ENCODE assay signal across 15 cellular contexts in the genomic region with DNA sequence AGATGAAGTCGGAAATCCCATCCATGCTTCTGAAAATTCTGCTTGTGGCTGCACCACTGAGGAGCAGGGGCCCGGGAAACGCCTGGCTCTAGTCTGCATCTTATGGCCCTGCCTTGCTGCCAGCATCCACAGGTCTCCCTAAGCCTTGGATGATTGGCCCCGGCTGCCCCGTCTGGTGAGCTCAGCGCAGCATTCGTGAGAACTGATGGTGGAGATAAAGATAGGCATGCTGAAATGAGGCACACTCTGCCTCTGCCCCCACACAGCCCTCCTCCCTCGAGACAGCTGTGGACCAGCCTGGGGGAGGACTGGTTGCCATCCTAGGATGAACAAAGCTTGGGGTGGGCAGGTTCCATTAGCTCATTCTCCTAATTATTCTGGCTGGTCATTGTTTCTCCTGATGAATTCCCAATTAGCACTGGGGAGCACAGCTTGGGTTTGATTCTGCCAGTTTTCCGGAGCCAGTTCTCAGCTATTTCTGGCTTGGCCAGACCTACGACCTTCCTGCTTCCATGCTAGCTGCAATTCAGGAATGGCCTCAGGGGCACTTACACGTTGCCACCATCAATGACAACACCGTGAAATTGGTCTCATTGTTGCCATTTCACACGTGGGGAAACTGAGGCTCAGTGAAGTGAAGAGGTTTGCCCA.
DNase-seq lines count a peak whose midpoint lies in the region; ATAC-seq, FAIRE-seq and TF ChIP-seq lines count a peak whose summit lies in the region.
"Had no signal": no experiment of that assay in that cellular context is flagged by ENCODE, and none has a peak within 500 bp of the region (broad histone marks: within the 10 kb centered on the region; RNA-seq: fewer than 3 reads in every experiment).

No MANE protein-coding gene starts in this region.

- H3K4me3 ChIP-seq in HepG2 (replicated peaks in 1 of 3; ENCODE audit: insufficient read depth in 1 of 3, low read depth in 2 of 3, low read length in 3 of 3) (peak overlapping the region; percentile 3 to 49 (median 17); a peak in 3 of 6 replicates), suprapubic skin (no peak overlapping the region)

- no peaks in the 10 kb centered on the region for H3K27me3 Mint-ChIP-seq in activated T-cell treated with anti-CD3 and anti-CD28 coated beads, Interleukin-2, amount 50 U/mL, for 24 hours
- H3K27me3 Mint-ChIP-seq in activated T-helper 2 cell treated with anti-CD3 and anti-CD28 coated beads, Interferon-gamma antibody, Interleukin-2, Interleukin-4, amounts not matched to agents 10 μg/mL and 5 μg/mL and 100 μg/mL, durations not matched to agents 14 hours and 24 hours and 36 hours (ENCODE audit: low read depth): no peaks in the 10 kb centered on the region
- H3K27me3 Mint-ChIP-seq: activated CD8-positive, alpha-beta T cell treated with anti-CD3 and anti-CD28 coated beads for 36 hours had no signal

- no peak for TF ChIP-seq POLR2A in HepG2 (IDR thresholded peaks at IDR 0.05; ENCODE audit: insufficient read depth in 1 of 2, low read depth in 2 of 2, low read length in 2 of 2)
- TF ChIP-seq POLR2A in suprapubic skin (IDR thresholded peaks at IDR 0.05): no peak

- peak; percentile 3; the same call in 1 of the 3 replicates for ATAC-seq in HepG2
- ATAC-seq: activated CD8-positive, alpha-beta T cell treated with anti-CD3 and anti-CD28 coated beads for 36 hours had no signal

- peak overlapping the region; percentile 77 for H3K4me2 ChIP-seq in HepG2 (ENCODE audit: low read depth, low read length)

- H3K27me3 ChIP-seq in HepG2 (ENCODE audit: control insufficient read depth in 1 of 2, insufficient read depth in 2 of 2, low read length in 2 of 2): no peaks in the 10 kb centered on the region
- H3K27me3 ChIP-seq in suprapubic skin: no peaks in the 10 kb centered on the region

- CTCF ChIA-PET in HepG2 (lab: Yijun Ruan, JAX; ENCODE audit: low intra/inter-chr PET ratio, low total read pairs): no interaction called here

- H4K20me1 ChIP-seq in HepG2 (ENCODE audit: insufficient read depth, low read length): no peaks in the 10 kb centered on the region

- no peak for TF ChIP-seq EP300 in HepG2 (IDR thresholded peaks at IDR 0.05; ENCODE audit: low read depth in 2 of 2, low read length in 2 of 2)
- no peak for TF ChIP-seq EP300 in HepG2 (CRISPR knock-in tag; IDR thresholded peaks at IDR 0.05; ENCODE audit: borderline replicate concordance)
- no peak for TF ChIP-seq EP300 in suprapubic skin (IDR thresholded peaks at IDR 0.05)

- H3K36me3 Mint-ChIP-seq in activated T-cell treated with anti-CD3 and anti-CD28 coated beads, Interleukin-2, amount 50 U/mL, for 24 hours (ENCODE audit: low read depth): no peaks in the 10 kb centered on the region
- H3K36me3 Mint-ChIP-seq in activated T-helper 2 cell treated with anti-CD3 and anti-CD28 coated beads, Interferon-gamma antibody, Interleukin-2, Interleukin-4, amounts not matched to agents 10 μg/mL and 5 μg/mL and 100 μg/mL, durations not matched to agents 14 hours and 24 hours and 36 hours (ENCODE audit: low read depth): no peaks in the 10 kb centered on the region
- H3K36me3 Mint-ChIP-seq: natural killer cell treated with Interleukin-12 subunit alpha and Interleukin-12 subunit beta and Interleukin-15 and Interleukin-18, amount 100 ng/mL, for 72 hours had no signal

- intact Hi-C loops in HepG2 (cut with micrococcal nuclease; ENCODE audit: unreplicated experiment): loop anchor here (2.0 to 10.0 kb wide), 3 partner anchors 19 to 141 kb away; partner anchors contain the start of gene CPEB4
- intact Hi-C loops in activated T-helper 2 cell treated with anti-CD3 and anti-CD28 coated beads, Interferon-gamma antibody, Interleukin-2, Interleukin-4, amounts not matched to agents 10 μg/mL and 5 μg/mL and 100 μg/mL, durations not matched to agents 14 hours and 24 hours and 36 hours (cut with micrococcal nuclease): no loop called here

- TF ChIP-seq CTCF in HepG2 (CRISPR knock-in tag; IDR thresholded peaks at IDR 0.05) (no peak), suprapubic skin (IDR thresholded peaks at IDR 0.05) (no peak)

- H3K4me1 ChIP-seq in HepG2 (ENCODE audit: insufficient read depth, low read length) (peaks cover 85% of the 10 kb centered on the region), suprapubic skin (peaks cover 16% of the 10 kb centered on the region)

- no peaks in the 10 kb centered on the region for H3K36me3 ChIP-seq in HepG2 (replicated peaks in 1 of 2; ENCODE audit: control insufficient read depth in 1 of 2, insufficient read depth in 2 of 2, low read length in 2 of 2)
- H3K36me3 ChIP-seq in suprapubic skin: no peaks in the 10 kb centered on the region

- in situ Hi-C loops in HepG2 (cut with HindIII; ENCODE audit: extremely low pct_ligation_motif_present, low pct_unique_long_range_greater_than_20kb): no loop called here

- H3K9me3 Mint-ChIP-seq in activated T-cell treated with anti-CD3 and anti-CD28 coated beads, Interleukin-2, amount 50 U/mL, for 24 hours: peaks cover 4% of the 10 kb centered on the region
- H3K9me3 Mint-ChIP-seq in activated T-helper 2 cell treated with anti-CD3 and anti-CD28 coated beads, Interferon-gamma antibody, Interleukin-2, Interleukin-4, amounts not matched to agents 10 μg/mL and 5 μg/mL and 100 μg/mL, durations not matched to agents 14 hours and 24 hours and 36 hours: no peaks in the 10 kb centered on the region
- H3K9me3 Mint-ChIP-seq: natural killer cell treated with Interleukin-12 subunit alpha and Interleukin-12 subunit beta and Interleukin-15 and Interleukin-18, amount 100 ng/mL, for 72 hours had no signal

- H3K27ac ChIP-seq in HepG2 (ENCODE audit: extremely low read length, insufficient read depth, low read length) (peak overlapping the region; percentile 69), suprapubic skin (peak overlapping the region; percentile 47)
- H3K27ac ChIP-seq: 22Rv1 had no signal

- no peak overlapping the region for H3K4me3 Mint-ChIP-seq in activated T-cell treated with anti-CD3 and anti-CD28 coated beads, Interleukin-2, amount 50 U/mL, for 24 hours
- H3K4me3 Mint-ChIP-seq in activated T-helper 2 cell treated with anti-CD3 and anti-CD28 coated beads, Interferon-gamma antibody, Interleukin-2, Interleukin-4, amounts not matched to agents 10 μg/mL and 5 μg/mL and 100 μg/mL, durations not matched to agents 14 hours and 24 hours and 36 hours (ENCODE audit: low read depth): no peak overlapping the region
- H3K4me3 Mint-ChIP-seq: activated CD8-positive, alpha-beta T cell treated with anti-CD3 and anti-CD28 coated beads for 36 hours; natural killer cell treated with Interleukin-12 subunit alpha and Interleukin-12 subunit beta and Interleukin-15 and Interleukin-18, amount 100 ng/mL, for 72 hours; T-helper 1 cell treated with Interleukin-12 subunit alpha and Interleukin-12 subunit beta and Interleukin-4 antibody, amounts not matched to agents 30 μg/mL and 1 μg/mL, for 36 hours had no signal

- no peak overlapping the region for H2AFZ ChIP-seq in HepG2 (ENCODE audit: low read length)

- no peaks in the 10 kb centered on the region for H3K9me3 ChIP-seq in HepG2 (ENCODE audit: low read length)
- H3K9me3 ChIP-seq in suprapubic skin: no peaks in the 10 kb centered on the region

- peaks cover 12% of the 10 kb centered on the region for H3K4me1 Mint-ChIP-seq in activated T-cell treated with anti-CD3 and anti-CD28 coated beads, Interleukin-2, amount 50 U/mL, for 24 hours (ENCODE audit: low read depth)
- peaks cover 10% of the 10 kb centered on the region for H3K4me1 Mint-ChIP-seq in activated T-helper 2 cell treated with anti-CD3 and anti-CD28 coated beads, Interferon-gamma antibody, Interleukin-2, Interleukin-4, amounts not matched to agents 10 μg/mL and 5 μg/mL and 100 μg/mL, durations not matched to agents 14 hours and 24 hours and 36 hours (ENCODE audit: low read depth)

- POLR2A ChIA-PET in HepG2 (lab: Yijun Ruan, JAX): interaction anchor here (1.1 to 5.1 kb wide), 18 partner anchors 19 to 497 kb away, joined by 3 to 45 read pairs (median 10); partner anchors contain the start of genes CPEB4 and STC2

- FAIRE-seq in HepG2 (lab: Jason Lieb, UNC): no peak

- H3K9ac ChIP-seq in HepG2 (ENCODE audit: insufficient read depth, low read depth, low read length): peak overlapping the region; percentile 23

- TF ChIP-seq RAD21 in HepG2 (CRISPR knock-in tag; IDR thresholded peaks at IDR 0.05): no peak

- WGBS in HepG2 (ENCODE audit: low lambda C conversion rate): 19% methylated on average over 13 of the region's 13 CpGs
- 54% methylated on average over 13 of the region's 13 CpGs for WGBS in suprapubic skin

- DNase-seq in DMS 273 (lab: John Stamatoyannopoulos, UW; ENCODE audit: unreplicated experiment) (peak; percentile 55), DMS 273 treated with DMSO at 0.1 percent for 48 hours (lab: John Stamatoyannopoulos, UW) (no peak), astrocyte of the hippocampus (ENCODE audit: low read depth, low spot score) (peak; percentile 72), HepG2 (ENCODE audit: low spot score) (peak; percentile 31), suprapubic skin (ENCODE audit: low spot score in 2 of 2) (no peak), midbrain (lab: John Stamatoyannopoulos, UW) (no peak)
- DNase-seq in activated T-cell treated with anti-CD3 and anti-CD28 coated beads, Interleukin-2, amount 50 U/mL, for 24 hours: no peak
- DNase-seq in activated T-helper 2 cell treated with anti-CD3 and anti-CD28 coated beads, Interferon-gamma antibody, Interleukin-2, Interleukin-4, amounts not matched to agents 10 μg/mL and 5 μg/mL and 100 μg/mL, durations not matched to agents 14 hours and 24 hours and 36 hours (ENCODE audit: low spot score): no peak
- DNase-seq: activated CD8-positive, alpha-beta T cell treated with anti-CD3 and anti-CD28 coated beads for 36 hours; DMS53; NK-92 treated with Interleukin-12 subunit alpha and Interleukin-12 subunit beta, amount 100 ng/mL, for 24 hours; stimulated activated naive CD4-positive, alpha-beta T cell had no signal

- H3K27ac Mint-ChIP-seq in activated T-cell treated with anti-CD3 and anti-CD28 coated beads, Interleukin-2, amount 50 U/mL, for 24 hours: no peak overlapping the region
- H3K27ac Mint-ChIP-seq in activated T-helper 2 cell treated with anti-CD3 and anti-CD28 coated beads, Interferon-gamma antibody, Interleukin-2, Interleukin-4, amounts not matched to agents 10 μg/mL and 5 μg/mL and 100 μg/mL, durations not matched to agents 14 hours and 24 hours and 36 hours: no peak overlapping the region
- H3K27ac Mint-ChIP-seq: activated CD8-positive, alpha-beta T cell treated with anti-CD3 and anti-CD28 coated beads for 36 hours; natural killer cell treated with Interleukin-12 subunit alpha and Interleukin-12 subunit beta and Interleukin-15 and Interleukin-18, amount 100 ng/mL, for 72 hours; T-helper 1 cell treated with Interleukin-12 subunit alpha and Interleukin-12 subunit beta and Interleukin-4 antibody, amounts not matched to agents 30 μg/mL and 1 μg/mL, for 36 hours had no signal

- BruUV-seq in HepG2 (replicated peaks; lab: Mats Ljungman, UMichigan): no TSS peak

- H3K79me2 ChIP-seq in HepG2 (ENCODE audit: insufficient read depth, low read length): no peaks in the 10 kb centered on the region

TF ChIP-seq in HepG2, 621 proteins besides CTCF, POLR2A, EP300 and RAD21 (continues in another document):
- no peak for TF ChIP-seq ZBTB7A (CRISPR knock-in tag; IDR thresholded peaks at IDR 0.05)
- TF ChIP-seq ZMYM2 (CRISPR knock-in tag; IDR thresholded peaks at IDR 0.05): 0 out of 2 replicates have a peak, but pooled peaks have one; percentile 12
- TF ChIP-seq ZNF75D (CRISPR knock-in tag; IDR thresholded peaks at IDR 0.05; ENCODE audit: borderline replicate concordance): no peak

Comparison
In these comparisons a context has a peak if more than half of its experiments do, and no peak if none do; other contexts are left out.
1. DNase-seq: peak in DMS 273 (single experiment), astrocyte of the hippocampus (single experiment) and HepG2 (single experiment); none in DMS 273 treated with DMSO at 0.1 percent for 48 hours (single experiment), suprapubic skin (0 of 2), activated T-cell treated with anti-CD3 and anti-CD28 coated beads, Interleukin-2, amount 50 U/mL, for 24 hours (single experiment), activated T-helper 2 cell treated with anti-CD3 and anti-CD28 coated beads, Interferon-gamma antibody, Interleukin-2, Interleukin-4, amounts not matched to agents 10 μg/mL and 5 μg/mL and 100 μg/mL, durations not matched to agents 14 hours and 24 hours and 36 hours (single experiment) and midbrain (single experiment).